In genomic region chr16:15827299-15827698, GRCh38 we compare ENCODE assay signal across 20 cellular contexts. TPM values are rescaled to one million over a fixed set of nuclear protein-coding genes. Genes with fewer than 3 reads are reported as not detected.
DNase-seq lines count a peak whose midpoint lies in the region; ATAC-seq and TF ChIP-seq lines count a peak whose summit lies in the region.
"Had no signal": no experiment of that assay in that cellular context is flagged by ENCODE, and none has a peak within 500 bp of the region (broad histone marks: within the 10 kb centered on the region; RNA-seq: fewer than 3 reads in every experiment).

No MANE protein-coding gene starts in this region.

- intact Hi-C loops in ascending aorta (cut with DNase I): loop anchor here (5.0 kb wide), 1 partner anchor 40 kb away; no protein-coding TSS in a partner anchor
- intact Hi-C loops in spleen (cut with DNase I; ENCODE audit: low total_unique reads): no loop called here
- intact Hi-C loops in uterus (cut with DNase I; ENCODE audit: low total_unique reads): no loop called here

- H3K9me3 ChIP-seq in ascending aorta: no peaks in the 10 kb centered on the region
- no peaks in the 10 kb centered on the region for H3K9me3 ChIP-seq in gastroesophageal sphincter
- H3K9me3 ChIP-seq in spleen: no peaks in the 10 kb centered on the region
- no peaks in the 10 kb centered on the region for H3K9me3 ChIP-seq in uterus
- H3K9me3 ChIP-seq: Peyer's patch had no signal

- DNase-seq in ascending aorta (ENCODE audit: low spot score in 2 of 2) (no peak), spleen (peak; percentile 14), uterus (no peak), putamen (ENCODE audit: low spot score) (no peak)
- DNase-seq: Calu3; CD8-positive, alpha-beta memory T cell; Karpas-422; MV-4-11; NCI-H1105 treated with DMSO at 0.1 percent for 48 hours; NCI-H2029 treated with DMSO at 0.1 percent for 48 hours; NCI-H226; NCI-H524 treated with DMSO at 0.1 percent for 48 hours; NCI-H82; Peyer's patch had no signal

- peak overlapping the region in 1 of 2 donors; percentile 11 for H3K4me3 ChIP-seq in ascending aorta
- H3K4me3 ChIP-seq in gastroesophageal sphincter: peak overlapping the region in 1 of 2 donors; percentile 24
- no peak overlapping the region for H3K4me3 ChIP-seq in spleen
- no peak overlapping the region for H3K4me3 ChIP-seq in uterus
- H3K4me3 ChIP-seq: Peyer's patch had no signal

- no peak for TF ChIP-seq CTCF in ascending aorta (IDR thresholded peaks at IDR 0.05)
- no peak for TF ChIP-seq CTCF in gastroesophageal sphincter (IDR thresholded peaks at IDR 0.05)
- no peak for TF ChIP-seq CTCF in spleen (IDR thresholded peaks at IDR 0.05 in 8 of 11, conservative IDR thresholded peaks at IDR 0.05 in 3 of 11)
- no peak for TF ChIP-seq CTCF in uterus (IDR thresholded peaks at IDR 0.05)

- 60% methylated on average over 6 of the region's 7 CpGs; no CpG with 5 or more reads in 1 of the 2 donors for WGBS in gastroesophageal sphincter (ENCODE audit: low coverage in 1 of 2), 2 donors
- WGBS in spleen, 5 donors: 84 to 96% (median 92%) methylated on average over 7 of the region's 7 CpGs

- H3K27me3 ChIP-seq in ascending aorta: no peaks in the 10 kb centered on the region
- no peaks in the 10 kb centered on the region for H3K27me3 ChIP-seq in gastroesophageal sphincter
- H3K27me3 ChIP-seq in spleen (replicated peaks in 1 of 7): no peaks in the 10 kb centered on the region
- H3K27me3 ChIP-seq in uterus: no peaks in the 10 kb centered on the region
- H3K27me3 ChIP-seq: Peyer's patch had no signal

- ATAC-seq in gastroesophageal sphincter (no peak), GM18907 (IDR thresholded peaks at IDR 0.05; ENCODE audit: unreplicated experiment) (no peak), HG03139 (IDR thresholded peaks at IDR 0.05; ENCODE audit: unreplicated experiment) (no peak)

- H3K36me3 ChIP-seq in ascending aorta (peaks cover 49 to 51% of the 10 kb centered on the region in 2 donors), gastroesophageal sphincter (peaks cover 0 to 73% of the 10 kb centered on the region in 2 donors), spleen (no peaks in the 10 kb centered on the region), uterus (no peaks in the 10 kb centered on the region)
- H3K36me3 ChIP-seq: Peyer's patch had no signal

- H3K4me1 ChIP-seq in ascending aorta: peaks cover 43 to 74% of the 10 kb centered on the region in 2 donors
- H3K4me1 ChIP-seq in gastroesophageal sphincter: peaks cover 3 to 100% (median 6%) of the 10 kb centered on the region in 3 donors
- H3K4me1 ChIP-seq in spleen: peaks cover 0 to 31% (median 5%) of the 10 kb centered on the region in 6 donors
- peaks cover 0 to 30% of the 10 kb centered on the region in 2 donors for H3K4me1 ChIP-seq in uterus

- TF ChIP-seq POLR2A in gastroesophageal sphincter (IDR thresholded peaks at IDR 0.05): no peak
- TF ChIP-seq POLR2A in spleen (IDR thresholded peaks at IDR 0.05): no peak
- TF ChIP-seq POLR2A in uterus (IDR thresholded peaks at IDR 0.05): no peak

- TF ChIP-seq EP300 in gastroesophageal sphincter (IDR thresholded peaks at IDR 0.05): no peak

- H3K27ac ChIP-seq in ascending aorta (peak overlapping the region; percentile 77 to 90), gastroesophageal sphincter (peak overlapping the region; percentile 83 to 92 (median 90)), spleen (no peak overlapping the region), uterus (peak overlapping the region; percentile 79 to 85)
- H3K27ac ChIP-seq: C4-2B had no signal

RNA-seq across cellular contexts. Expression of gene MYH11, which starts 29.5 kb away (rescaled TPM):
- 694 TPM for total RNA-seq in ascending aorta
- total RNA-seq in gastroesophageal sphincter: over 10,000 TPM in 3 of 4 donors, 1,000 to 10,000 TPM in 1; 7,231 to 23,237 (median 11,307) TPM
- 100 to 1,000 TPM in 6 of 7 donors, 10 to 100 TPM in 1; 59.0 to 135 (median 114) TPM for total RNA-seq in spleen
- 10 to 100 TPM in 2 of 3 donors, 1 to 10 TPM in 1; 9.6 to 29.9 (median 23.3) TPM for polyA plus RNA-seq in spleen
- 1,000 to 10,000 TPM in 2 of 4 donors, 100 to 1,000 TPM in 2; 447 to 1,893 (median 822) TPM for total RNA-seq in uterus
- total RNA-seq: CD8-positive, alpha-beta memory T cell; H4; M059J had no signal

Comparison
In these comparisons a context has a peak if more than half of its experiments do, and no peak if none do; other contexts are left out.
1. H3K27ac ChIP-seq: peak in ascending aorta (2 of 2), gastroesophageal sphincter (4 of 4) and uterus (2 of 2); none in spleen (0 of 8).